In genomic region chr9:91162311-91162710, GRCh38 we compare ENCODE assay signal across 8 cellular contexts.
A peak's percentile ranks its signal among the peaks of the same experiment; 100 is the strongest.
DNase-seq lines count a peak whose midpoint lies in the region; TF ChIP-seq lines count a peak whose summit lies in the region.

No MANE protein-coding gene starts in this region.

- CTCF ChIA-PET in mammary epithelial cell (lab: Charles Lee; ENCODE audit: low non-redundant PET) = no interaction called here

- peak overlapping the region; percentile 81 for H3K9ac ChIP-seq in MM.1S (ENCODE audit: low read length)
- no peak overlapping the region for H3K9ac ChIP-seq in mammary epithelial cell (ENCODE audit: insufficient read depth, low read length)

- H3K79me2 ChIP-seq in MM.1S (ENCODE audit: low read length) (peaks cover 29% of the 10 kb centered on the region), mammary epithelial cell (ENCODE audit: insufficient read depth, low read length) (no peaks in the 10 kb centered on the region), osteoblast (ENCODE audit: insufficient read depth, low read length) (no peaks in the 10 kb centered on the region)

- H2AFZ ChIP-seq in MM.1S (ENCODE audit: low read length) (peak overlapping the region; percentile 30; the same call in 1 of the 2 replicates), mammary epithelial cell (ENCODE audit: low read depth, low read length) (no peak overlapping the region), osteoblast (ENCODE audit: low read length) (peak overlapping the region; percentile 74)

- peaks cover 48% of the 10 kb centered on the region for H3K4me1 ChIP-seq in MM.1S (ENCODE audit: low read length)
- peaks cover 41% of the 10 kb centered on the region for H3K4me1 ChIP-seq in mammary epithelial cell (ENCODE audit: insufficient read depth, low read length)
- H3K4me1 ChIP-seq in osteoblast (ENCODE audit: insufficient read depth, low read length) = peaks cover 39% of the 10 kb centered on the region

- peak overlapping the region; percentile 94 for H3K4me2 ChIP-seq in MM.1S (ENCODE audit: low read depth, low read length)
- H3K4me2 ChIP-seq in mammary epithelial cell (ENCODE audit: insufficient read depth, low read depth, low read length) = peak overlapping the region; percentile 49
- H3K4me2 ChIP-seq in osteoblast (ENCODE audit: insufficient read depth, low read length) = peak overlapping the region; percentile 28

- H3K36me3 ChIP-seq in MM.1S (replicated peaks; ENCODE audit: insufficient read depth, low read length) (no peaks in the 10 kb centered on the region), mammary epithelial cell (ENCODE audit: insufficient read depth, low read length) (no peaks in the 10 kb centered on the region), osteoblast (ENCODE audit: insufficient read depth, low read length) (no peaks in the 10 kb centered on the region)

- DNase-seq in EH (ENCODE audit: low read depth) (peak; percentile 81), MM.1S (no peak), mammary epithelial cell (peak; percentile 68), osteoblast (ENCODE audit: insufficient read length, low spot score, missing footprints) (peak; percentile 95), midbrain (lab: John Stamatoyannopoulos, UW) (no peak), germinal center (ENCODE audit: low spot score) (no peak), cardiac septum (ENCODE audit: low spot score) (no peak), pons (ENCODE audit: low spot score) (no peak)

- peaks cover 33% of the 10 kb centered on the region for H3F3A ChIP-seq in MM.1S (ENCODE audit: insufficient read depth, low read length)

- no peaks in the 10 kb centered on the region for H4K20me1 ChIP-seq in MM.1S (ENCODE audit: insufficient read depth, low read length)
- H4K20me1 ChIP-seq in mammary epithelial cell (ENCODE audit: insufficient read depth, low read length) = no peaks in the 10 kb centered on the region
- H4K20me1 ChIP-seq in osteoblast (ENCODE audit: insufficient read depth, low read length) = no peaks in the 10 kb centered on the region

- H3K4me3 ChIP-seq in MM.1S (ENCODE audit: low read length) (peak overlapping the region; percentile 43), mammary epithelial cell (replicated peaks in 1 of 3; ENCODE audit: insufficient read depth in 1 of 3, low read depth in 2 of 3, low read length in 3 of 3) (no peak overlapping the region), osteoblast (ENCODE audit: insufficient read depth, low read length) (no peak overlapping the region)

- intact Hi-C loops in mammary epithelial cell (cut with micrococcal nuclease) = loop anchor here (5.0 to 10.0 kb wide), 2 partner anchors 245 to 262 kb away; partner anchors contain the start of gene NFIL3
- intact Hi-C loops in cardiac septum (cut with DNase I) = no loop called here

- H3K27me3 ChIP-seq in MM.1S (replicated peaks; ENCODE audit: insufficient read depth, low read length) (no peaks in the 10 kb centered on the region), mammary epithelial cell (ENCODE audit: insufficient read depth, low read length) (no peaks in the 10 kb centered on the region), osteoblast (ENCODE audit: insufficient read depth, low read length) (no peaks in the 10 kb centered on the region)

- in situ Hi-C loops in mammary epithelial cell (cut with MboI; ENCODE audit: low sequenced_read_pairs in 2 of 2) = no loop called here

- dilution Hi-C loops in mammary epithelial cell (cut with HindIII; ENCODE audit: low sequenced_read_pairs) = loop anchor here (5.0 kb wide), 1 partner anchor 225 kb away; no protein-coding TSS in a partner anchor

- H3K9me3 ChIP-seq in MM.1S (replicated peaks; ENCODE audit: insufficient read depth, low read length) (no peaks in the 10 kb centered on the region), mammary epithelial cell (replicated peaks; ENCODE audit: insufficient read depth, low read length) (no peaks in the 10 kb centered on the region), osteoblast (ENCODE audit: low read depth, low read length) (no peaks in the 10 kb centered on the region)

- TF ChIP-seq CTCF in MM.1S (IDR thresholded peaks at IDR 0.05; ENCODE audit: low read length) = no peak
- no peak for TF ChIP-seq CTCF in mammary epithelial cell (conservative IDR thresholded peaks at IDR 0.05 in 1 of 2, IDR thresholded peaks at IDR 0.05 in 1 of 2; ENCODE audit: extremely low read depth in 1 of 2, insufficient read depth in 1 of 2, low read depth in 1 of 2, low read length in 2 of 2)
- TF ChIP-seq CTCF in osteoblast (IDR thresholded peaks at IDR 0.05; ENCODE audit: extremely low read depth, low read depth, low read length) = no peak

- no TSS peak for BruUV-seq in mammary epithelial cell (replicated peaks; lab: Mats Ljungman, UMichigan)

- 26% methylated on average over 4 of the region's 5 CpGs for WGBS in mammary epithelial cell (ENCODE audit: low coverage, missing lambda C conversion rate)

- H3K27ac ChIP-seq in MM.1S (ENCODE audit: low read length) (peak overlapping the region; percentile 98), mammary epithelial cell (ENCODE audit: insufficient read depth, low read depth, low read length) (peak overlapping the region; percentile 6), osteoblast (ENCODE audit: low read depth, low read length) (peak overlapping the region; percentile 76)

- H3K9me2 ChIP-seq in MM.1S (replicated peaks; ENCODE audit: insufficient read depth, low read length) = no peaks in the 10 kb centered on the region

Comparison
In these comparisons a context has a peak if more than half of its experiments do, and no peak if none do; other contexts are left out.
1. DNase-seq: peak in EH (single experiment), mammary epithelial cell (single experiment) and osteoblast (single experiment); none in MM.1S (single experiment), midbrain (single experiment), germinal center (single experiment), cardiac septum (single experiment) and pons (single experiment).
2. H3K27ac ChIP-seq: peak in every context shown above with its lines; median percentile 98 in MM.1S; 76 in osteoblast; 6 in mammary epithelial cell.
3. H3K4me2 ChIP-seq: peak in every context shown above with its lines; median percentile 94 in MM.1S; 49 in mammary epithelial cell; 28 in osteoblast.